ENCODE assay signal across 19 cellular contexts in genomic region chr10:97123713-97124112, GRCh38.
DNase-seq lines count a peak whose midpoint lies in the region; ATAC-seq lines count a peak whose summit lies in the region.
"Had no signal": no experiment of that assay in that cellular context is flagged by ENCODE, and none has a peak within 500 bp of the region (broad histone marks: within the 10 kb centered on the region; RNA-seq: fewer than 3 reads in every experiment).

No MANE protein-coding gene starts in this region.

- ATAC-seq in HG03280 (IDR thresholded peaks at IDR 0.05; ENCODE audit: unreplicated experiment) (no peak), HG02970 (IDR thresholded peaks at IDR 0.05; ENCODE audit: low FRiP score, unreplicated experiment) (no peak)
- ATAC-seq: K562, mucosa of descending colon, WTC11 had no signal

- in situ Hi-C loops in SK-MEL-5 (cut with HindIII; ENCODE audit: low pct_unique_long_range_greater_than_20kb, low sequenced_read_pairs), result no loop called here

- intact Hi-C loops in posterior vena cava (cut with DNase I), result no loop called here

- peak; percentile 9 for DNase-seq in LHCN-M2 (ENCODE audit: low read depth)
- peak; percentile 66 for DNase-seq in NCI-H2029 treated with DMSO at 0.1 percent for 48 hours (lab: John Stamatoyannopoulos, UW)
- peak; percentile 48 for DNase-seq in SK-MEL-5 (ENCODE audit: low read depth, low spot score)
- peak; percentile 29 for DNase-seq in posterior vena cava (ENCODE audit: low spot score)
- no peak for DNase-seq in NCI-H69 (lab: John Stamatoyannopoulos, UW)
- DNase-seq in GOT3 (lab: John Stamatoyannopoulos, UW), result no peak
- DNase-seq: activated CD4-positive, alpha-beta T cell treated with anti-CD3 and anti-CD28 coated beads, Interleukin-2, amount 50 U/mL, for 48 hours; islet precursor cell; MM.1S; NCI-H1694; NCI-H774; OCI-M1; T-helper 9 cell; upper lobe of left lung had no signal

Comparison
In these comparisons a context has a peak if more than half of its experiments do, and no peak if none do; other contexts are left out.
1. DNase-seq: peak in LHCN-M2 (single experiment), NCI-H2029 treated with DMSO at 0.1 percent for 48 hours (single experiment), SK-MEL-5 (single experiment) and posterior vena cava (single experiment); none in NCI-H69 (single experiment) and GOT3 (single experiment).